In genomic region chr5:111559680-111560079, GRCh38 we compare ENCODE assay signal across 30 cellular contexts.
"Had no signal": no experiment of that assay in that cellular context is flagged by ENCODE, and none has a peak within 500 bp of the region (broad histone marks: within the 10 kb centered on the region; RNA-seq: fewer than 3 reads in every experiment).

No MANE protein-coding gene starts in this region.

- H3K27ac ChIP-seq: adrenal gland, ascending aorta, body of pancreas, brain microvascular endothelial cell, breast epithelium, cardiac muscle cell had no signal

- H3K9me3 ChIP-seq: adrenal gland, body of pancreas, breast epithelium had no signal

- H3K4me1 ChIP-seq: adrenal gland, ascending aorta, body of pancreas, breast epithelium had no signal

- H3K36me3 ChIP-seq: adrenal gland, ascending aorta, brain microvascular endothelial cell, breast epithelium, cardiac muscle cell had no signal

- H3K4me3 ChIP-seq: adrenal gland, ascending aorta, body of pancreas, breast epithelium, cardiac muscle cell had no signal

- DNase-seq: activated effector memory CD4-positive, alpha-beta T cell treated with anti-CD3 and anti-CD28 coated beads, Interleukin-2, amount 50 U/mL, for 16 hours; activated effector memory CD4-positive, alpha-beta T cell treated with Interleukin-2 at 50 U/mL for 16 hours; activated gamma-delta T cell; activated gamma-delta T cell treated with Interleukin-2 at 50 U/mL for 16 hours; activated naive CD4-positive, alpha-beta T cell; activated naive CD4-positive, alpha-beta T cell treated with anti-CD3 and anti-CD28 coated beads for 36 hours; activated naive CD4-positive, alpha-beta T cell treated with anti-CD3 and anti-CD28 coated beads, Interleukin-2, amount 10 ng/mL, durations not matched to agents 7 days and 5 days; activated naive CD4-positive, alpha-beta T cell treated with anti-CD3 and anti-CD28 coated beads, Interleukin-2, amount 50 U/mL, for 16 hours; activated naive CD4-positive, alpha-beta T cell treated with Interleukin-2 at 50 U/mL for 16 hours; activated naive CD8-positive, alpha-beta T cell treated with anti-CD3 and anti-CD28 coated beads for 36 hours; activated naive CD8-positive, alpha-beta T cell treated with anti-CD3 and anti-CD28 coated beads, Interleukin-2, amount 10 ng/mL, durations not matched to agents 7 days and 5 days; activated naive CD8-positive, alpha-beta T cell treated with anti-CD3 and anti-CD28 coated beads, Interleukin-2, amount 50 U/mL, for 24 hours; activated T-cell treated with anti-CD3 and anti-CD28 coated beads, Interleukin-2, amount 50 U/mL, for 1 hour; activated T-cell treated with anti-CD3 and anti-CD28 coated beads, Interleukin-2, amount 50 U/mL, for 24 hours; activated T-cell treated with anti-CD3 and anti-CD28 coated beads, Interleukin-2, amount 50 U/mL, for 4 hours; activated T-cell treated with anti-CD3 and anti-CD28 coated beads, Interleukin-2, amount 50 U/mL, for 48 hours; activated T-cell treated with anti-CD3 and anti-CD28 coated beads, Interleukin-2, amount 50 U/mL, for 72 hours; adrenal gland; amniotic stem cell; amygdala; anterior cingulate cortex; aorta; body of pancreas; brain microvascular endothelial cell; caudate nucleus; central memory CD4-positive, alpha-beta T cell; cerebellar nuclear complex had no signal
